In genomic region chr17:80213651-80213975, GRCh38 we compare ENCODE assay signal across 25 cellular contexts. TPM values are rescaled to one million over a fixed set of nuclear protein-coding genes. Genes with fewer than 3 reads are reported as not detected.
"Had no signal": no experiment of that assay in that cellular context is flagged by ENCODE, and none has a peak within 500 bp of the region (broad histone marks: within the 10 kb centered on the region; RNA-seq: fewer than 3 reads in every experiment).

No MANE protein-coding gene starts in this region.

- H3K4me1 ChIP-seq: SJCRH30 had no signal

- H3K4me2 ChIP-seq: SK-N-SH had no signal

- H3K4me3 ChIP-seq: breast epithelium, SJCRH30 had no signal

- H3K9me3 ChIP-seq: breast epithelium, SJCRH30, SK-N-SH had no signal

- H3K36me3 ChIP-seq: breast epithelium had no signal

- H3K9ac ChIP-seq: SK-N-SH had no signal

- DNase-seq: activated CD4-positive, alpha-beta T cell treated with anti-CD3 and anti-CD28 coated beads for 48 hours; activated CD4-positive, alpha-beta T cell treated with anti-CD3 and anti-CD28 coated beads, Interleukin-2, amount 50 U/mL, for 48 hours; activated CD8-positive, alpha-beta memory T cell treated with anti-CD3 and anti-CD28 coated beads, Interleukin-2, amount 10 ng/mL, durations not matched to agents 7 days and 5 days; activated effector memory CD4-positive, alpha-beta T cell treated with Interleukin-2 at 50 U/mL for 16 hours; activated naive CD4-positive, alpha-beta T cell; activated T-cell treated with anti-CD3 and anti-CD28 coated beads, Interleukin-2, amount 50 U/mL, for 24 hours; KG1; NCI-H1048; NCI-H1417; NCI-H1930; NCI-H2107; NCI-H2171 treated with DMSO at 0.1 percent for 48 hours; NCI-H226; NCI-H526; NCI-H82; SJCRH30; SK-N-SH had no signal

- H3K27ac ChIP-seq: SJCRH30 had no signal

- ATAC-seq: activated CD4-positive, CD25-positive, alpha-beta regulatory T cell treated with anti-CD3 and anti-CD28 coated beads, Interleukin-2, amount 50 U/mL, for 24 hours; activated CD8-positive, alpha-beta memory T cell treated with anti-CD3 and anti-CD28 coated beads, Interleukin-2, amount 10 ng/mL, durations not matched to agents 7 days and 5 days had no signal

- H3K27me3 ChIP-seq: breast epithelium, SJCRH30 had no signal

RNA-seq across cellular contexts. Expression of gene CARD14, which starts 43.8 kb away (rescaled TPM):
- total RNA-seq: activated CD8-positive, alpha-beta memory T cell treated with anti-CD3 and anti-CD28 coated beads, Interleukin-2, amount 10 ng/mL, durations not matched to agents 7 days and 5 days; activated T-helper 1 cell treated with anti-CD3 and anti-CD28 coated beads, Interleukin-12 subunit alpha, Interleukin-12 subunit beta, Interleukin-2, Interleukin-4 antibody, amounts not matched to agents 30 ng/mL and 10 ng/mL and 1 ng/mL, durations not matched to agents 14 hours and 24 hours and 36 hours; LHCN-M2; OCI-LY7; Right ventricle myocardium superior; RPMI7951; T-helper 1 cell treated with Interleukin-12 subunit alpha and Interleukin-12 subunit beta and Interleukin-4 antibody, amounts not matched to agents 30 ng/mL and 1 ng/mL, for 36 hours had no signal
